ENCODE assay signal across 8 cellular contexts in the genomic region with DNA sequence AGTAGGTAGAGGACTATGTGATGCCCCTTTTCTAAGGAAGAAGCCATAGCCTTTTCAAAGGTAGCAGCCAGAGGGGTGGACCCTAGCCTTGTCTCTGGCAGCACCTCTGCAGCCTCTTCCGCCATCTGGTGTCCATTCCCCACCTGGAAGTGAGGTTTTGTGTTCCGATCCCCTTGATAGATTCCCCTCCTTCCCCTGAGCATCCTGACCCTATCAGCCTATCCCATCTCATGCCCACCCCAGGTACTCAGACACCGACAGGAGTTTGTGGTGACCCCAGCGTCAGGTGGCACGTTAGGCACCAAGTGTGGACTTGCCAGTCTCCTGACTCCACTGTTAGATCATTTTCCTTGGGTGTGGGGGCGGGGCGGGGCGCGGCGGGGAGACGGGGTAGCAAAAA. TPM values are rescaled to one million over a fixed set of nuclear protein-coding genes. Genes with fewer than 3 reads are reported as not detected.
DNase-seq lines count a peak whose midpoint lies in the region; ATAC-seq and TF ChIP-seq lines count a peak whose summit lies in the region.

No MANE protein-coding gene starts in this region.

- no peak overlapping the region for H3K4ac ChIP-seq in neuronal stem cell (ENCODE audit: low read length)

- H2AK5ac ChIP-seq in neuronal stem cell (ENCODE audit: low read depth, low read length) = no peak overlapping the region

- peaks cover 34% of the 10 kb centered on the region for H3K27me3 Mint-ChIP-seq in GM23338 (ENCODE audit: insufficient read depth, low read depth, poor library complexity)

- peak overlapping the region; percentile 48 for H3K23ac ChIP-seq in neuronal stem cell (ENCODE audit: low read depth, low read length, poor library complexity)

- no peaks in the 10 kb centered on the region for H3K9me3 Mint-ChIP-seq in GM23338

- peaks cover 8% of the 10 kb centered on the region for H3K79me2 ChIP-seq in GM23338 (replicated peaks; ENCODE audit: insufficient read depth)

- H3K36me3 ChIP-seq in BJ (ENCODE audit: control insufficient read depth, insufficient read depth, low read length) = peaks cover 5% of the 10 kb centered on the region
- no peaks in the 10 kb centered on the region for H3K36me3 ChIP-seq in GM23338 (ENCODE audit: insufficient read depth)
- H3K36me3 ChIP-seq in endocrine pancreas (ENCODE audit: control insufficient read depth, insufficient read depth, low read length) = no peaks in the 10 kb centered on the region
- H3K36me3 ChIP-seq in neuronal stem cell (replicated peaks in 1 of 2; ENCODE audit: control insufficient read depth in 2 of 2, insufficient read depth in 2 of 2, low read length in 2 of 2) = peaks cover 4 to 16% of the 10 kb centered on the region in 2 donors

- peaks cover 10% of the 10 kb centered on the region for H4K20me1 ChIP-seq in GM23338 (replicated peaks; ENCODE audit: insufficient read depth)

- no peaks in the 10 kb centered on the region for H3K9me2 ChIP-seq in GM23338 (ENCODE audit: insufficient read depth)

- H3K9ac ChIP-seq in endocrine pancreas (ENCODE audit: control insufficient read depth, insufficient read depth, low read length) = peak overlapping the region; percentile 38
- peak overlapping the region; percentile 74 for H3K9ac ChIP-seq in neuronal stem cell (ENCODE audit: low read depth, low read length, poor library complexity)

- H3K14ac ChIP-seq in neuronal stem cell (ENCODE audit: low read length) = no peak overlapping the region

- H2BK5ac ChIP-seq in neuronal stem cell (ENCODE audit: low read length) = peak overlapping the region; percentile 46

- H3K27ac Mint-ChIP-seq in GM23338 = no peak overlapping the region

- H3K4me2 ChIP-seq in GM23338 (peak overlapping the region; percentile 99), neuronal stem cell (ENCODE audit: insufficient read depth, low read length, poor library complexity, severe bottlenecking) (peak overlapping the region; percentile 67)

- CTCF ChIA-PET in BJ (lab: Yijun Ruan, JAX) = interaction anchor here (1.2 to 5.6 kb wide), 8 partner anchors 12 to 43 kb away, joined by 3 to 83 read pairs (median 8); a partner anchor contains a TSS

- H3K27me3 ChIP-seq in BJ (ENCODE audit: control insufficient read depth, insufficient read depth, low read length) (no peaks in the 10 kb centered on the region), GM23338 (ENCODE audit: insufficient read depth) (peaks cover 27% of the 10 kb centered on the region), endocrine pancreas (ENCODE audit: control insufficient read depth, insufficient read depth, low read length) (no peaks in the 10 kb centered on the region), neuronal stem cell (ENCODE audit: control insufficient read depth in 3 of 3, insufficient read depth in 3 of 3, low read depth in 1 of 3, low read length in 3 of 3) (peaks cover 0 to 24% (median 3%) of the 10 kb centered on the region in 3 experiments)

- H3K79me1 ChIP-seq in neuronal stem cell (ENCODE audit: low read depth, low read length) = peaks cover 7% of the 10 kb centered on the region

- no CpG with 5 or more reads among the region's 11 CpGs for WGBS in neuronal stem cell (ENCODE audit: extremely low coverage in 2 of 2, insufficient read length in 2 of 2, insufficient replicate concordance in 1 of 2), 2 donors

- H3F3A ChIP-seq in GM23338 (replicated peaks; ENCODE audit: low read depth) = peaks cover 41% of the 10 kb centered on the region

- no peak overlapping the region for H4K8ac ChIP-seq in neuronal stem cell (ENCODE audit: low read depth, low read length)

- H4K91ac ChIP-seq in neuronal stem cell (ENCODE audit: low read depth, low read length, poor library complexity) = no peak overlapping the region

- H2AFZ ChIP-seq in GM23338 (no peak overlapping the region; the same call in 1 of the 2 replicates), neuronal stem cell (ENCODE audit: low read length) (peak overlapping the region; percentile 57)

- peak overlapping the region; percentile 83 for H3K18ac ChIP-seq in neuronal stem cell (ENCODE audit: low read length)

- H2BK12ac ChIP-seq in neuronal stem cell (ENCODE audit: low read length) = no peak overlapping the region

- peak overlapping the region; percentile 100 for H3K4me3 Mint-ChIP-seq in GM23338

- H3K36me3 Mint-ChIP-seq in GM23338 (ENCODE audit: low read depth) = peaks cover 9% of the 10 kb centered on the region

- peaks cover 31% of the 10 kb centered on the region for H3K4me1 ChIP-seq in GM23338 (ENCODE audit: insufficient read depth)
- peaks cover 13% of the 10 kb centered on the region for H3K4me1 ChIP-seq in endocrine pancreas (ENCODE audit: control insufficient read depth, insufficient read depth, low read length)
- H3K4me1 ChIP-seq in neuronal stem cell (ENCODE audit: control insufficient read depth in 2 of 2, insufficient read depth in 1 of 2, low read depth in 1 of 2, low read length in 2 of 2) = peaks cover 36 to 38% of the 10 kb centered on the region in 2 donors

- H3K9me3 ChIP-seq in endocrine pancreas (ENCODE audit: control insufficient read depth, low read length) (no peaks in the 10 kb centered on the region), neuronal stem cell (replicated peaks in 1 of 2; ENCODE audit: control insufficient read depth in 2 of 2, insufficient read depth in 1 of 2, low read depth in 1 of 2, low read length in 2 of 2) (no peaks in the 10 kb centered on the region)

- no peak overlapping the region for H2BK120ac ChIP-seq in neuronal stem cell (ENCODE audit: low read depth, low read length)

- H3K4me1 Mint-ChIP-seq in GM23338 = peaks cover 49% of the 10 kb centered on the region

- peak overlapping the region; percentile 49 for H2BK15ac ChIP-seq in neuronal stem cell (ENCODE audit: low read length)

- DNase-seq in BJ (ENCODE audit: low read depth) (no peak), GM23338 (ENCODE audit: low spot score) (peak; percentile 87), RPMI8226 (peak; percentile 74), neuronal stem cell (ENCODE audit: low spot score) (no peak)

- peak; percentile 38 for TF ChIP-seq CTCF in BJ (IDR thresholded peaks at IDR 0.05; ENCODE audit: insufficient read depth, low read depth, low read length)
- TF ChIP-seq CTCF in GM23338 (conservative IDR thresholded peaks at IDR 0.05; ENCODE audit: low read depth in 2 of 2) = peak; percentile 63 to 77

- POLR2A ChIA-PET in BJ (lab: Charles Lee) = interaction anchor here (0.6 to 1.3 kb wide), 3 partner anchors 15 to 69 kb away, joined by 3 to 21 read pairs (median 3); a partner anchor contains a TSS

- peak; percentile 10 for ATAC-seq in GM23338
- no peak for ATAC-seq in HG02623 (IDR thresholded peaks at IDR 0.05; ENCODE audit: unreplicated experiment)
- no peak for ATAC-seq in GM21423 (IDR thresholded peaks at IDR 0.05; ENCODE audit: unreplicated experiment)
- no peak for ATAC-seq in GM21515 (IDR thresholded peaks at IDR 0.05; ENCODE audit: unreplicated experiment)

- H3K4me3 ChIP-seq in BJ (ENCODE audit: low read depth, low read length) (peak overlapping the region; percentile 63), GM23338 (peak overlapping the region; percentile 91), endocrine pancreas (ENCODE audit: control insufficient read depth, insufficient read depth, low read length) (no peak overlapping the region), neuronal stem cell (ENCODE audit: low read length in 2 of 2) (peak overlapping the region; percentile 67 to 80)

- H3K27ac ChIP-seq in GM23338 (ENCODE audit: low read depth) = no peak overlapping the region
- peak overlapping the region; percentile 16 for H3K27ac ChIP-seq in neuronal stem cell (replicated peaks; ENCODE audit: low read length)

TF ChIP-seq in GM23338, 12 proteins besides CTCF, POLR2A, EP300 and RAD21:
- TF ChIP-seq JUNB (IDR thresholded peaks at IDR 0.05; ENCODE audit: unreplicated experiment) = no peak

RNA-seq across cellular contexts. Expression of a gene that starts 0.4 kb away (rescaled TPM):
- polyA plus RNA-seq in BJ (2011; rRNA removed) = 38.2 and 56.9 TPM in 2 replicates
- 23.4 and 32.3 TPM in 2 replicates for polyA minus RNA-seq in BJ (2011; rRNA and poly(A)+ RNA removed)
- total RNA-seq in GM23338 (2014; rRNA removed; shearing (Covaris generic)) = 16.0 and 18.2 TPM in 2 replicates
- 13.0 and 13.9 TPM in 2 replicates for polyA plus RNA-seq in GM23338 (2016; fragmentation: Nextera tagmentation; extraction: Ambion mirVana)
- polyA plus RNA-seq in neuronal stem cell (2013, experiment 1 of 2) = 50.9 TPM
- polyA plus RNA-seq in neuronal stem cell (2013, experiment 2 of 2) = 50.0 TPM

RNA-seq across cellular contexts. Expression of a gene that starts 1.7 kb away (rescaled TPM):
- polyA plus RNA-seq in BJ (2011; rRNA removed) = 48.7 and 73.3 TPM in 2 replicates
- polyA minus RNA-seq in BJ (2011; rRNA and poly(A)+ RNA removed) = 7.9 and 13.5 TPM in 2 replicates
- total RNA-seq in GM23338 (2014; rRNA removed; shearing (Covaris generic)) = 78.1 and 78.6 TPM in 2 replicates
- 140 and 148 TPM in 2 replicates for polyA plus RNA-seq in GM23338 (2016; fragmentation: Nextera tagmentation; extraction: Ambion mirVana)
- polyA plus RNA-seq in neuronal stem cell (2013, experiment 1 of 2) = 53.3 TPM
- polyA plus RNA-seq in neuronal stem cell (2013, experiment 2 of 2) = 50.3 TPM

RNA-seq across cellular contexts. Expression of a gene that starts 3.9 kb away (rescaled TPM):
- polyA plus RNA-seq in BJ (2011; rRNA removed) (17.9 and 30.9 TPM in 2 replicates), GM23338 (2016; fragmentation: Nextera tagmentation; extraction: Ambion mirVana) (1.4 and 2.9 TPM in 2 replicates)
- polyA minus RNA-seq in BJ (2011; rRNA and poly(A)+ RNA removed) = 28.1 and 30.8 TPM in 2 replicates
- total RNA-seq in GM23338 (2014; rRNA removed; shearing (Covaris generic)) = 10.9 and 12.6 TPM in 2 replicates
- polyA plus RNA-seq in neuronal stem cell (2013, experiment 1 of 2) = 7.3 TPM
- polyA plus RNA-seq in neuronal stem cell (2013, experiment 2 of 2) = 6.4 TPM

RNA-seq across cellular contexts. Expression of a gene that starts 13.8 kb away (rescaled TPM):
- polyA plus RNA-seq in BJ (2011; rRNA removed) (37.9 and 77.7 TPM in 2 replicates), GM23338 (2016; fragmentation: Nextera tagmentation; extraction: Ambion mirVana) (9.5 and 11.9 TPM in 2 replicates)
- polyA minus RNA-seq in BJ (2011; rRNA and poly(A)+ RNA removed) = 33.3 and 56.6 TPM in 2 replicates
- 29.2 and 29.8 TPM in 2 replicates for total RNA-seq in GM23338 (2014; rRNA removed; shearing (Covaris generic))
- polyA plus RNA-seq in neuronal stem cell (2013, experiment 1 of 2) = 8.7 TPM
- 8.6 TPM for polyA plus RNA-seq in neuronal stem cell (2013, experiment 2 of 2)

RNA-seq across cellular contexts. Expression of a gene that starts 23.7 kb away (rescaled TPM):
- polyA plus RNA-seq in BJ (2011; rRNA removed) = 0.06 and 0.07 TPM in 2 replicates
- not detected in 2 replicates for polyA minus RNA-seq in BJ (2011; rRNA and poly(A)+ RNA removed)
- total RNA-seq in GM23338 (2014; rRNA removed; shearing (Covaris generic)) = not detected in 2 replicates
- polyA plus RNA-seq in GM23338 (2016; fragmentation: Nextera tagmentation; extraction: Ambion mirVana) = 0.24 and 0.60 TPM in 2 replicates
- 0.06 TPM for polyA plus RNA-seq in neuronal stem cell (2013, experiment 1 of 2)
- polyA plus RNA-seq in neuronal stem cell (2013, experiment 2 of 2) = 0.08 TPM

Comparison
In these comparisons a context has a peak if more than half of its experiments do, and no peak if none do; other contexts are left out.
1. DNase-seq: peak in GM23338 (single experiment) and RPMI8226 (single experiment); none in BJ (single experiment) and neuronal stem cell (single experiment).